12 cellular contexts compared by ENCODE assay signal in genomic region chr6:37643851-37644672, GRCh38. TPM values are rescaled to one million over a fixed set of nuclear protein-coding genes. Genes with fewer than 3 reads are reported as not detected.
DNase-seq lines count a peak whose midpoint lies in the region; ATAC-seq, FAIRE-seq and TF ChIP-seq lines count a peak whose summit lies in the region.
"Had no signal": no experiment of that assay in that cellular context is flagged by ENCODE, and none has a peak within 500 bp of the region (broad histone marks: within the 10 kb centered on the region; RNA-seq: fewer than 3 reads in every experiment).

No MANE protein-coding gene starts in this region.

- peak; percentile 75 for FAIRE-seq in K562 (lab: Jason Lieb, UNC)
- FAIRE-seq: colon, TTC549 had no signal

- ATAC-seq in K562 (peak; percentile 41), gastroesophageal sphincter (no peak)
- ATAC-seq in stimulated activated effector memory CD8-positive, alpha-beta T cell treated with anti-CD3 and anti-CD28 coated beads, Interleukin-12 subunit alpha, Interleukin-12 subunit beta, amount 100 ng/mL, for 72 hours = no peak

- 25% methylated on average over 21 of the region's 23 CpGs for WGBS in K562 (ENCODE audit: insufficient coverage, low coverage, missing lambda C conversion rate)
- 73 to 95% methylated on average over 7 to 11 of the region's 23 CpGs for WGBS in gastroesophageal sphincter (ENCODE audit: low coverage in 1 of 2), 2 donors

- H3K36me3 ChIP-seq in K562 (ENCODE audit: control insufficient read depth, insufficient read depth, low read length) (no peaks in the 10 kb centered on the region), gastroesophageal sphincter (no peaks in the 10 kb centered on the region)
- H3K36me3 ChIP-seq: tibial artery had no signal

- TF ChIP-seq CTCF in K562 (IDR thresholded peaks at IDR 0.05 in 2 of 3, conservative IDR thresholded peaks at IDR 0.05 in 1 of 3; ENCODE audit: insufficient read depth in 2 of 3, low read depth in 1 of 3, low read length in 3 of 3) (no peak), gastroesophageal sphincter (IDR thresholded peaks at IDR 0.05) (no peak)

- H3K36me3 Mint-ChIP-seq in stimulated activated effector memory CD8-positive, alpha-beta T cell treated with anti-CD3 and anti-CD28 coated beads, Interleukin-12 subunit alpha, Interleukin-12 subunit beta, amount 100 ng/mL, for 72 hours = no peaks in the 10 kb centered on the region

- no peak overlapping the region for H2AFZ ChIP-seq in K562 (ENCODE audit: low read depth, low read length)

- in situ Hi-C loops in K562 (cut with MboI) = no loop called here

- H3K27me3 ChIP-seq in K562 (ENCODE audit: control insufficient read depth in 2 of 2, insufficient read depth in 2 of 2, low read length in 2 of 2) = peaks cover 0 to 13% of the 10 kb centered on the region in 2 experiments; a peak in 3 of 5 replicates
- peaks cover 15% of the 10 kb centered on the region for H3K27me3 ChIP-seq in gastroesophageal sphincter

- H3K4me1 ChIP-seq in K562 (replicated peaks in 1 of 2; ENCODE audit: control insufficient read depth in 2 of 2, insufficient read depth in 2 of 2, low read length in 2 of 2) (peaks cover 11 to 21% of the 10 kb centered on the region in 2 experiments), gastroesophageal sphincter (peaks cover 0 to 9% (median 5%) of the 10 kb centered on the region in 3 donors)

- no TSS peak for BruUV-seq in K562 (replicated peaks; lab: Mats Ljungman, UMichigan)

- intact Hi-C loops in K562 (cut with micrococcal nuclease) = no loop called here

- H3K27ac ChIP-seq in K562 (ENCODE audit: extremely low read depth, low read depth, low read length) (no peak overlapping the region; the same call in 2 of the 3 replicates), gastroesophageal sphincter (no peak overlapping the region)
- H3K27ac ChIP-seq: tibial artery had no signal

- CTCF ChIA-PET in K562 (lab: Yijun Ruan, JAX; ENCODE audit: low intra/inter-chr PET ratio) = no interaction called here

- no peak for TF ChIP-seq RAD21 in K562 (CRISPR knock-in tag; conservative IDR thresholded peaks at IDR 0.05 in 1 of 2, IDR thresholded peaks at IDR 0.05 in 1 of 2)

- H3K27ac Mint-ChIP-seq in stimulated activated effector memory CD8-positive, alpha-beta T cell treated with anti-CD3 and anti-CD28 coated beads, Interleukin-12 subunit alpha, Interleukin-12 subunit beta, amount 100 ng/mL, for 72 hours = peak overlapping the region; percentile 80
- H3K27ac Mint-ChIP-seq: nephron had no signal

- DNase-seq in stimulated activated CD4-positive, alpha-beta T cell treated with anti-CD3 and anti-CD28 coated beads, TNF-alpha, amount 100 ng/mL, for 4 hours (ENCODE audit: low read depth in 3 of 3) = peak in 2 of 3 experiments; percentile 7 to 38
- DNase-seq in stimulated activated CD4-positive, alpha-beta T cell treated with anti-CD3 and anti-CD28 coated beads, Interleukin-4, amount 100 ng/mL, for 1 hour = no peak
- peak; percentile 44 to 62 (median 52) for DNase-seq in K562 (ENCODE audit: extremely low read depth in 1 of 4, low spot score in 3 of 4)
- no peak for DNase-seq in stimulated activated effector memory CD8-positive, alpha-beta T cell treated with anti-CD3 and anti-CD28 coated beads, Interleukin-12 subunit alpha, Interleukin-12 subunit beta, amount 100 ng/mL, for 72 hours (ENCODE audit: low spot score in 2 of 2)
- no peak for DNase-seq in foreskin melanocyte
- no peak for DNase-seq in NCI-H2227 treated with DMSO at 0.1 percent for 48 hours (lab: John Stamatoyannopoulos, UW)
- DNase-seq: tibial artery had no signal

- POLR2A ChIA-PET in K562 (lab: Yijun Ruan, JAX) = interaction anchor here (0.7 kb wide), 1 partner anchor 16 kb away, joined by 3 read pairs; no protein-coding TSS in a partner anchor

- no peaks in the 10 kb centered on the region for H3K9me3 ChIP-seq in K562 (replicated peaks; ENCODE audit: control insufficient read depth, insufficient read depth, low read depth, low read length)
- H3K9me3 ChIP-seq in gastroesophageal sphincter = no peaks in the 10 kb centered on the region
- H3K9me3 ChIP-seq: tibial artery had no signal

- no peaks in the 10 kb centered on the region for H4K20me1 ChIP-seq in K562 (replicated peaks; ENCODE audit: control insufficient read depth, insufficient read depth, low read length)

- H3K4me2 ChIP-seq in K562 (ENCODE audit: insufficient read depth, low read length) = peak overlapping the region; percentile 28; the same call in 1 of the 2 replicates

- no peak overlapping the region for H3K4me3 Mint-ChIP-seq in stimulated activated effector memory CD8-positive, alpha-beta T cell treated with anti-CD3 and anti-CD28 coated beads, Interleukin-12 subunit alpha, Interleukin-12 subunit beta, amount 100 ng/mL, for 72 hours
- H3K4me3 Mint-ChIP-seq: nephron had no signal

- H3K9me1 ChIP-seq in K562 (ENCODE audit: control insufficient read depth, insufficient read depth, low read length) = no peaks in the 10 kb centered on the region

- no peaks in the 10 kb centered on the region for H3K9me3 Mint-ChIP-seq in stimulated activated effector memory CD8-positive, alpha-beta T cell treated with anti-CD3 and anti-CD28 coated beads, Interleukin-12 subunit alpha, Interleukin-12 subunit beta, amount 100 ng/mL, for 72 hours
- H3K9me3 Mint-ChIP-seq: nephron had no signal

- peak; percentile 66; the same call in 1 of the 2 replicates for TF ChIP-seq EP300 in K562 (IDR thresholded peaks at IDR 0.05; ENCODE audit: low read length)
- no peak for TF ChIP-seq EP300 in gastroesophageal sphincter (IDR thresholded peaks at IDR 0.05)

- H3K9ac ChIP-seq in K562 (ENCODE audit: insufficient read depth in 1 of 2, low read depth in 2 of 2, low read length in 2 of 2) = 0 out of 4 replicates have a peak overlapping the region, but pooled peaks of 1 of the 2 experiments have one; percentile 6

- H3K79me2 ChIP-seq in K562 (ENCODE audit: control insufficient read depth, insufficient read depth, low read length) = no peaks in the 10 kb centered on the region

- H3K4me1 Mint-ChIP-seq in stimulated activated effector memory CD8-positive, alpha-beta T cell treated with anti-CD3 and anti-CD28 coated beads, Interleukin-12 subunit alpha, Interleukin-12 subunit beta, amount 100 ng/mL, for 72 hours = peaks cover 25% of the 10 kb centered on the region
- H3K4me1 Mint-ChIP-seq: nephron had no signal

- no peak overlapping the region for H3K4me3 ChIP-seq in K562
- no peak overlapping the region for H3K4me3 ChIP-seq in gastroesophageal sphincter
- H3K4me3 ChIP-seq: tibial artery had no signal

- no peak for TF ChIP-seq POLR2A in K562 (conservative IDR thresholded peaks at IDR 0.05)
- TF ChIP-seq POLR2A in gastroesophageal sphincter (IDR thresholded peaks at IDR 0.05) = no peak

TF ChIP-seq in PFSK-1, 5 proteins besides CTCF, POLR2A, EP300 and RAD21 (continues in another document):
- TF ChIP-seq SIN3A (IDR thresholded peaks at IDR 0.05; ENCODE audit: borderline replicate concordance, insufficient read depth, low read length) = no peak

RNA-seq across cellular contexts. Expression of gene MDGA1, which starts 53.6 kb away (rescaled TPM):
- 5.9 TPM for polyA plus RNA-seq in PFSK-1 (2012; ENCODE audit: insufficient read length, low read depth)
- 3.1 and 9.7 TPM in 2 replicates for total RNA-seq in K562 (2011; cell fraction: chromatin; rRNA removed; ENCODE audit: low replicate concordance)
- 2.6 and 5.3 TPM in 2 replicates for total RNA-seq in K562 (2011; cell fraction: nucleolus; rRNA removed)
- total RNA-seq in K562 (2011; cell fraction: nucleoplasm; rRNA removed) = 3.7 and 6.1 TPM in 2 replicates
- total RNA-seq in K562 (2014; rRNA removed) = 0.50 and 0.57 TPM in 2 replicates
- 0.62 and 0.83 TPM in 2 replicates for total RNA-seq in K562 (2014; rRNA removed; fragmentation: Illumina TruSeq; extraction: Trizol)
- 0.14 and 0.49 TPM in 2 replicates for total RNA-seq in K562 (2015; rRNA removed; fragmentation: Illumina TruSeq; extraction: Trizol)
- total RNA-seq in K562 (2021) = 2.2 and 3.2 TPM in 2 replicates
- 0.34 and 2.1 TPM in 2 replicates for polyA plus RNA-seq in K562 (2011; rRNA removed)
- 0.37 and 4.5 TPM in 2 replicates for polyA plus RNA-seq in K562 (2011; cell fraction: cytosol; rRNA removed)
- 0.86 and 9.4 TPM in 2 replicates for polyA plus RNA-seq in K562 (2011; cell fraction: nucleus; rRNA removed)
- 0.86 and 2.0 TPM in 2 replicates for polyA plus RNA-seq in K562 (2012)
- polyA plus RNA-seq in K562 (2014; fragmentation: Illumina TruSeq; extraction: Trizol) = 0.73 and 1.3 TPM in 2 replicates
- polyA plus RNA-seq in K562 (2014; fragmentation: Nextera tagmentation; extraction: Ambion mirVana) = under 1 TPM; 0.18 to 0.31 TPM
- 1.4 and 2.0 TPM in 2 replicates for polyA plus RNA-seq in K562 (2014; rRNA removed)
- 0.33 and 2.5 TPM in 2 replicates for polyA minus RNA-seq in K562 (2011; rRNA and poly(A)+ RNA removed)
- polyA minus RNA-seq in K562 (2011; cell fraction: cytosol; rRNA and poly(A)+ RNA removed) = 1.6 TPM in 1 of 2 replicates, not detected in the other
- polyA minus RNA-seq in K562 (2011; cell fraction: nucleus; rRNA and poly(A)+ RNA removed) = 0.56 and 3.8 TPM in 2 replicates
- total RNA-seq in gastroesophageal sphincter = 1 to 10 TPM in 3 of 4 donors, under 1 TPM in 1; 0.93 to 8.5 (median 3.7) TPM

Comparison
In these comparisons a context has a peak if more than half of its experiments do, and no peak if none do; other contexts are left out.
1. DNase-seq: peak in stimulated activated CD4-positive, alpha-beta T cell treated with anti-CD3 and anti-CD28 coated beads, TNF-alpha, amount 100 ng/mL, for 4 hours (2 of 3) and K562 (4 of 4); none in stimulated activated CD4-positive, alpha-beta T cell treated with anti-CD3 and anti-CD28 coated beads, Interleukin-4, amount 100 ng/mL, for 1 hour (single experiment), stimulated activated effector memory CD8-positive, alpha-beta T cell treated with anti-CD3 and anti-CD28 coated beads, Interleukin-12 subunit alpha, Interleukin-12 subunit beta, amount 100 ng/mL, for 72 hours (0 of 2), foreskin melanocyte (single experiment) and NCI-H2227 treated with DMSO at 0.1 percent for 48 hours (single experiment).